Comparison of ENCODE assay signal across 9 cellular contexts in the genomic region with DNA sequence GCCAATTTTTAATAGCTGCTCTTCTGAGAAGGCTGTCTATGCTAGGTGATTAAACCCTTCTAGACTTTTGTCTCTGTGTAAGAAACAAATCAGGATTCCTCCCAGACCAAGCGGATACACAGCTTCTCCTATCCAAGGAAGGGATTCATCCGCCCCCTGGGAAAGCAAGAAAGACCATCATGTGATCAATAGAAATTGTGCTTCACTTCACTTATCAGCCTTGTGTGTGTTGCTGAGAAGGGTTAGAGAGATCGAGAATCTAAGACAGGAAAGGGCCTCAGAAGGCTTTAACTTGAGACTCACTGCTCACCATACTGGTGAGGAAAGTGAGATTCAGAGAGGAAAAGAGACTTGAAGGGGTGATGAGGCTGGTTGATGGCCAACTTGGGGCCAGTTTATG. TPM values are rescaled to one million over a fixed set of nuclear protein-coding genes. Genes with fewer than 3 reads are reported as not detected.
DNase-seq lines count a peak whose midpoint lies in the region; ATAC-seq and TF ChIP-seq lines count a peak whose summit lies in the region.
"Had no signal": no experiment of that assay in that cellular context is flagged by ENCODE, and none has a peak within 500 bp of the region (broad histone marks: within the 10 kb centered on the region; RNA-seq: fewer than 3 reads in every experiment).

No MANE protein-coding gene starts in this region.

- H3K79me2 ChIP-seq in parathyroid adenoma: peaks cover 6% of the 10 kb centered on the region

- no peaks in the 10 kb centered on the region for H3K36me3 ChIP-seq in parathyroid adenoma (ENCODE audit: control insufficient read depth, insufficient read depth, low read length)

- TF ChIP-seq CTCF in epithelial cell of esophagus (IDR thresholded peaks at IDR 0.05; ENCODE audit: insufficient read depth, low read depth, low read length, missing control alignments) (no peak), parathyroid adenoma (IDR thresholded peaks at IDR 0.05) (no peak)

- DNase-seq in G401 (ENCODE audit: low spot score): peak; percentile 8
- peak; percentile 37 for DNase-seq in RKO (ENCODE audit: low spot score)
- no peak for DNase-seq in epithelial cell of esophagus (ENCODE audit: low read depth)
- DNase-seq in NCI-H1048 (lab: John Stamatoyannopoulos, UW): no peak
- no peak for DNase-seq in D341Med (ENCODE audit: low spot score)
- no peak for DNase-seq in retina
- DNase-seq: midbrain had no signal

- H2AFZ ChIP-seq in parathyroid adenoma: no peak overlapping the region

- H3K4me1 ChIP-seq in parathyroid adenoma: peaks cover 9% of the 10 kb centered on the region

- H3K9ac ChIP-seq in parathyroid adenoma: no peak overlapping the region

- peak overlapping the region; percentile 100 for H3K4me2 ChIP-seq in parathyroid adenoma (ENCODE audit: low read length)

- ATAC-seq in GM18867 (IDR thresholded peaks at IDR 0.05; ENCODE audit: unreplicated experiment): no peak

- no peak overlapping the region for H3K27ac ChIP-seq in parathyroid adenoma

- peak overlapping the region; percentile 88 for H3K4me3 ChIP-seq in epithelial cell of esophagus (ENCODE audit: low read length)
- H3K4me3 ChIP-seq in parathyroid adenoma (ENCODE audit: low read depth, low read length): no peak overlapping the region

- H3K27me3 ChIP-seq in parathyroid adenoma (ENCODE audit: control insufficient read depth, insufficient read depth, low read length): no peaks in the 10 kb centered on the region

- in situ Hi-C loops in G401 (cut with HindIII; ENCODE audit: low sequenced_read_pairs): no loop called here

- H3K9me3 ChIP-seq in parathyroid adenoma (ENCODE audit: control insufficient read depth, low read length): no peaks in the 10 kb centered on the region

RNA-seq across cellular contexts. Expression of gene ABCC10, which starts 1.5 kb away (rescaled TPM):
- 11.0 and 17.3 TPM in 2 replicates for total RNA-seq in G401 (2014; rRNA removed; shearing (Covaris generic))

RNA-seq across cellular contexts. Expression of gene DLK2, which starts 26.5 kb away (rescaled TPM):
- 3.1 and 3.4 TPM in 2 replicates for total RNA-seq in G401 (2014; rRNA removed; shearing (Covaris generic))

RNA-seq across cellular contexts. Expression of gene TJAP1, which starts 48.5 kb away (rescaled TPM):
- 14.5 and 16.9 TPM in 2 replicates for total RNA-seq in G401 (2014; rRNA removed; shearing (Covaris generic))

RNA-seq across cellular contexts. Expression of gene ZNF318, which starts 59.4 kb away (rescaled TPM):
- 3.1 and 4.8 TPM in 2 replicates for total RNA-seq in G401 (2014; rRNA removed; shearing (Covaris generic))

Comparison
In these comparisons a context has a peak if more than half of its experiments do, and no peak if none do; other contexts are left out.
1. DNase-seq: peak in G401 (single experiment) and RKO (single experiment); none in epithelial cell of esophagus (single experiment), NCI-H1048 (single experiment), D341Med (single experiment) and retina (single experiment).